Comparison of ENCODE assay signal across 32 cellular contexts in genomic region chr1:34037109-34037508, GRCh38.
"Had no signal": no experiment of that assay in that cellular context is flagged by ENCODE, and none has a peak within 500 bp of the region (broad histone marks: within the 10 kb centered on the region; RNA-seq: fewer than 3 reads in every experiment).

No MANE protein-coding gene starts in this region.

- H3K4me1 ChIP-seq: ascending aorta, Peyer's patch had no signal

- H3K27ac Mint-ChIP-seq: activated CD4-positive, alpha-beta memory T cell treated with anti-CD3 and anti-CD28 coated beads, Interleukin-2, amount 10 ng/mL, durations not matched to agents 7 days and 5 days; activated CD8-positive, alpha-beta memory T cell treated with anti-CD3 and anti-CD28 coated beads, Interleukin-2, amount 10 ng/mL, durations not matched to agents 7 days and 5 days; activated naive CD4-positive, alpha-beta T cell treated with anti-CD3 and anti-CD28 coated beads, Interleukin-2, amount 10 ng/mL, durations not matched to agents 7 days and 5 days; activated naive CD8-positive, alpha-beta T cell; activated naive CD8-positive, alpha-beta T cell treated with anti-CD3 and anti-CD28 coated beads, Interleukin-2, amount 50 U/mL, for 24 hours; T-cell; T-helper 17 cell had no signal

- H3K36me3 ChIP-seq: ascending aorta, cardiac muscle cell, Peyer's patch had no signal

- DNase-seq: activated CD4-positive, alpha-beta memory T cell treated with anti-CD3 and anti-CD28 coated beads, Interleukin-2, amount 10 ng/mL, durations not matched to agents 7 days and 5 days; activated CD4-positive, alpha-beta T cell treated with anti-CD3 and anti-CD28 coated beads for 1 hour; activated CD4-positive, alpha-beta T cell treated with anti-CD3 and anti-CD28 coated beads for 48 hours; activated CD4-positive, CD25-positive, alpha-beta regulatory T cell; activated CD8-positive, alpha-beta memory T cell treated with anti-CD3 and anti-CD28 coated beads for 24 hours; activated CD8-positive, alpha-beta memory T cell treated with anti-CD3 and anti-CD28 coated beads, Interleukin-2, amount 10 ng/mL, durations not matched to agents 7 days and 5 days; activated CD8-positive, alpha-beta memory T cell treated with anti-CD3 and anti-CD28 coated beads, Interleukin-2, amount 50 U/mL, for 48 hours; activated effector memory CD4-positive, alpha-beta T cell treated with Interleukin-2 at 50 U/mL for 16 hours; activated naive CD4-positive, alpha-beta T cell treated with anti-CD3 and anti-CD28 coated beads, Interleukin-2, amount 10 ng/mL, durations not matched to agents 7 days and 5 days; activated naive CD8-positive, alpha-beta T cell treated with anti-CD3 and anti-CD28 coated beads, Interleukin-2, amount 50 U/mL, for 24 hours; activated T-cell treated with anti-CD3 and anti-CD28 coated beads, Interleukin-2, amount 50 U/mL, for 48 hours; NCI-H1092 treated with DMSO at 0.1 percent for 48 hours; NCI-H1417; NCI-H187 treated with DMSO at 0.1 percent for 48 hours; NCI-H2081; NCI-H2171 treated with DMSO at 0.1 percent for 48 hours; NCI-H2227 treated with DMSO at 0.1 percent for 48 hours; NCI-H446; NCI-H510A treated with DMSO at 0.1 percent for 48 hours; NCI-H69; PC-3; Peyer's patch; RPMI8226; SIG-M5; T-cell; T-helper 17 cell had no signal

- H3K27me3 Mint-ChIP-seq: activated CD8-positive, alpha-beta memory T cell treated with anti-CD3 and anti-CD28 coated beads, Interleukin-2, amount 10 ng/mL, durations not matched to agents 7 days and 5 days; T-cell had no signal

- ATAC-seq: activated CD8-positive, alpha-beta memory T cell treated with anti-CD3 and anti-CD28 coated beads, Interleukin-2, amount 10 ng/mL, durations not matched to agents 7 days and 5 days; activated naive CD8-positive, alpha-beta T cell treated with anti-CD3 and anti-CD28 coated beads, Interleukin-2, amount 50 U/mL, for 24 hours; PC-3; SK-N-SH treated with all-trans-retinoic acid at 6 μM for 48 hours; T-cell; T-helper 17 cell had no signal

- H3K27ac ChIP-seq: ascending aorta, cardiac muscle cell, Peyer's patch, VCaP had no signal

- H3K4me3 ChIP-seq: ascending aorta, cardiac muscle cell, Peyer's patch had no signal

- H3K36me3 Mint-ChIP-seq: activated CD8-positive, alpha-beta memory T cell treated with anti-CD3 and anti-CD28 coated beads, Interleukin-2, amount 10 ng/mL, durations not matched to agents 7 days and 5 days; activated naive CD4-positive, alpha-beta T cell treated with anti-CD3 and anti-CD28 coated beads, Interleukin-2, amount 10 ng/mL, durations not matched to agents 7 days and 5 days; activated naive CD8-positive, alpha-beta T cell; T-cell had no signal

- H3K27me3 ChIP-seq: ascending aorta, cardiac muscle cell, Peyer's patch had no signal

- H3K4me1 Mint-ChIP-seq: activated CD4-positive, alpha-beta memory T cell treated with anti-CD3 and anti-CD28 coated beads, Interleukin-2, amount 10 ng/mL, durations not matched to agents 7 days and 5 days; activated CD8-positive, alpha-beta memory T cell treated with anti-CD3 and anti-CD28 coated beads, Interleukin-2, amount 10 ng/mL, durations not matched to agents 7 days and 5 days; activated naive CD4-positive, alpha-beta T cell treated with anti-CD3 and anti-CD28 coated beads, Interleukin-2, amount 10 ng/mL, durations not matched to agents 7 days and 5 days; activated naive CD8-positive, alpha-beta T cell treated with anti-CD3 and anti-CD28 coated beads, Interleukin-2, amount 50 U/mL, for 24 hours; central memory CD8-positive, alpha-beta T cell; T-cell; T-helper 17 cell had no signal

- H3K9me3 ChIP-seq: ascending aorta, Peyer's patch had no signal

- H3K9me3 Mint-ChIP-seq: activated CD4-positive, alpha-beta memory T cell treated with anti-CD3 and anti-CD28 coated beads, Interleukin-2, amount 10 ng/mL, durations not matched to agents 7 days and 5 days; activated naive CD4-positive, alpha-beta T cell treated with anti-CD3 and anti-CD28 coated beads, Interleukin-2, amount 10 ng/mL, durations not matched to agents 7 days and 5 days; activated naive CD8-positive, alpha-beta T cell treated with anti-CD3 and anti-CD28 coated beads, Interleukin-2, amount 50 U/mL, for 24 hours; central memory CD8-positive, alpha-beta T cell; T-cell had no signal

- H3K4me3 Mint-ChIP-seq: activated CD4-positive, alpha-beta memory T cell treated with anti-CD3 and anti-CD28 coated beads, Interleukin-2, amount 10 ng/mL, durations not matched to agents 7 days and 5 days; activated CD8-positive, alpha-beta memory T cell treated with anti-CD3 and anti-CD28 coated beads, Interleukin-2, amount 10 ng/mL, durations not matched to agents 7 days and 5 days; activated naive CD4-positive, alpha-beta T cell treated with anti-CD3 and anti-CD28 coated beads, Interleukin-2, amount 10 ng/mL, durations not matched to agents 7 days and 5 days; activated naive CD8-positive, alpha-beta T cell; activated naive CD8-positive, alpha-beta T cell treated with anti-CD3 and anti-CD28 coated beads, Interleukin-2, amount 50 U/mL, for 24 hours; central memory CD8-positive, alpha-beta T cell; T-cell; T-helper 17 cell had no signal
